ENCODE assay signal across 14 cellular contexts in the genomic region with DNA sequence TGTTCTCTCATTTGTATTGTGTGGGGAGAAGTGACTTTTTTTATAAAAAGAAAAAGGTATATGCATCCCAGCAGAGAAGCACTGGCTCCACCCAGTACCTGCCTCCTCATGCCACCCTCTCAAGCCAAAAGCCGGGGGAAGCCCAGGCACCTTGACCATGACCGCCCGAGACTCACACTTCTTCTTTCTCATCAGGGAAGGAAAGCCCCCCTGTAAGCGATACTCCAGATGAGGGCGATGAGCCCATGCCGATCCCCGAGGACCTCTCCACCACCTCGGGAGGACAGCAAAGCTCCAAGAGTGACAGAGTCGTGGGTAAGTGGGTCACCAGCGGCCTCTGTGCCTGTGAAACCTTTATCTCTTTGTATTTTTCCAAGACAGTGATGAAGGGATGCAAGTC. TPM values are rescaled to one million over a fixed set of nuclear protein-coding genes. Genes with fewer than 3 reads are reported as not detected.
DNase-seq lines count a peak whose midpoint lies in the region; ATAC-seq and TF ChIP-seq lines count a peak whose summit lies in the region.
"Had no signal": no experiment of that assay in that cellular context is flagged by ENCODE, and none has a peak within 500 bp of the region (broad histone marks: within the 10 kb centered on the region; RNA-seq: fewer than 3 reads in every experiment).

No MANE protein-coding gene starts in this region.

- H3K4me1 Mint-ChIP-seq in immature natural killer cell: peaks cover 45 to 59% of the 10 kb centered on the region in 2 donors

- H3K9me3 Mint-ChIP-seq in immature natural killer cell: no peaks in the 10 kb centered on the region
- H3K9me3 Mint-ChIP-seq: natural killer cell had no signal

- 80% methylated on average over 6 of the region's 10 CpGs; no CpG with 5 or more reads in 1 of the 2 donors for WGBS in gastroesophageal sphincter (ENCODE audit: low coverage in 1 of 2), 2 donors

- BruUV-seq in A673 (replicated peaks; lab: Mats Ljungman, UMichigan): no TSS peak

- no peaks in the 10 kb centered on the region for H3K9me3 ChIP-seq in gastroesophageal sphincter
- no peaks in the 10 kb centered on the region for H3K9me3 ChIP-seq in A673 (ENCODE audit: low read depth, low read length, poor library complexity, severe bottlenecking)
- H3K9me3 ChIP-seq: vagina had no signal

- peak overlapping the region in 4 of 6 donors; percentile 56 to 73 (median 65) for H3K27ac Mint-ChIP-seq in immature natural killer cell

- H3K4me1 ChIP-seq in gastroesophageal sphincter (no peaks in the 10 kb centered on the region), A673 (ENCODE audit: insufficient read depth, low read length, poor library complexity, severe bottlenecking) (peaks cover 4% of the 10 kb centered on the region)
- H3K4me1 ChIP-seq: vagina had no signal

- CTCF ChIA-PET in A673 (lab: Charles Lee): no interaction called here

- TF ChIP-seq EP300 in gastroesophageal sphincter (IDR thresholded peaks at IDR 0.05): no peak

- no peak overlapping the region for H3K4me3 Mint-ChIP-seq in immature natural killer cell
- H3K4me3 Mint-ChIP-seq: natural killer cell had no signal

- peaks cover 1 to 8% (median 2%) of the 10 kb centered on the region in 3 donors for H3K27me3 Mint-ChIP-seq in immature natural killer cell (ENCODE audit: low read depth in 3 of 3)

- TF ChIP-seq CTCF in gastroesophageal sphincter (IDR thresholded peaks at IDR 0.05): no peak
- no peak for TF ChIP-seq CTCF in A673 (conservative IDR thresholded peaks at IDR 0.05; ENCODE audit: low read depth, low read length)

- H3K27ac ChIP-seq in gastroesophageal sphincter (no peak overlapping the region), A673 (ENCODE audit: low read depth, low read length, poor library complexity, severe bottlenecking) (no peak overlapping the region)
- H3K27ac ChIP-seq: cardiac muscle cell, vagina had no signal

- H3K36me3 Mint-ChIP-seq in immature natural killer cell: peaks cover 25 to 64% (median 53%) of the 10 kb centered on the region in 3 donors

- POLR2A ChIA-PET in A673 (lab: Charles Lee; ENCODE audit: low non-redundant PET): no interaction called here

- H3K4me3 ChIP-seq in gastroesophageal sphincter (no peak overlapping the region), A673 (ENCODE audit: low read depth, low read length, poor library complexity, severe bottlenecking) (no peak overlapping the region)
- H3K4me3 ChIP-seq: cardiac muscle cell, vagina had no signal

- H3K36me3 ChIP-seq in gastroesophageal sphincter (no peaks in the 10 kb centered on the region), A673 (ENCODE audit: insufficient read depth, low read length, poor library complexity, severe bottlenecking) (no peaks in the 10 kb centered on the region)
- H3K36me3 ChIP-seq: cardiac muscle cell, vagina had no signal

- peaks cover 19% of the 10 kb centered on the region for H3K27me3 ChIP-seq in gastroesophageal sphincter
- H3K27me3 ChIP-seq in A673 (replicated peaks; ENCODE audit: insufficient read depth, low read depth, low read length, poor library complexity): no peaks in the 10 kb centered on the region
- H3K27me3 ChIP-seq: cardiac muscle cell, vagina had no signal

- DNase-seq in immature natural killer cell (no peak), COLO829 (ENCODE audit: low spot score) (no peak), A673 (ENCODE audit: low spot score) (no peak)
- DNase-seq: activated T-cell treated with anti-CD3 and anti-CD28 coated beads for 4 hours, natural killer cell, NCI-H187 had no signal

- TF ChIP-seq POLR2A in gastroesophageal sphincter (IDR thresholded peaks at IDR 0.05): no peak

- intact Hi-C loops in A673 (cut with micrococcal nuclease; ENCODE audit: unreplicated experiment): no loop called here

- ATAC-seq in GM18520 (IDR thresholded peaks at IDR 0.05; ENCODE audit: unreplicated experiment) (peak; percentile 42), GM21381 (IDR thresholded peaks at IDR 0.05; ENCODE audit: unreplicated experiment) (peak; percentile 41), HG03354 (IDR thresholded peaks at IDR 0.05; ENCODE audit: poor library complexity, severe bottlenecking, unreplicated experiment) (peak; percentile 43), gastroesophageal sphincter (no peak)
- ATAC-seq: natural killer cell had no signal

RNA-seq across cellular contexts. Expression of gene IKZF1, which starts 22.9 kb away (rescaled TPM):
- 100 to 1,000 TPM in 1 of 3 donors, 10 to 100 TPM in 2; 79.5 to 307 (median 91.3) TPM for polyA plus RNA-seq in immature natural killer cell
- 10 to 100 TPM in 1 of 4 donors, 1 to 10 TPM in 3; 2.5 to 14.1 (median 5.9) TPM for total RNA-seq in gastroesophageal sphincter
- total RNA-seq in A673 (2021): 3.7 and 4.2 TPM in 2 replicates
- total RNA-seq: fibroblast of lung had no signal
- polyA plus RNA-seq: cardiac muscle cell, keratinocyte had no signal
